In the genomic region with DNA sequence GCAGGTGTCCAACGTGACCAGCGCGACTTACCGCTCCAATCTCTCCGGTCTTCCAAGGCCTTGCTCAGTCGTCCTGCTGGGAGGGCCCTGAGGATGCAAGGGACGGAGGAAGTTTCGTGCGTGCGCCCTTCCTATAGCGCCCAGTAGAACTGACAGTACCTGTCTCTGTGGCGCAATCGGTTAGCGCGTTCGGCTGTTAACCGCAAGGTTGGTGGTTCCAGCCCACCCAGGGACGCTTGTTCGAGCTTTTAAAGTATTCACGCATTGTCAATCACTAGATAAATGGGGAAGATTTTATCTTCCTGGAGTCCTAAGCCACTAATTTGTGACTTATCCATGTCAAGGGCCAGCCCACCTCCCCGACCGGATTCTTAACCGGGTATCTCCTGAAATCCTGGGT, we compare ENCODE assay signal across 8 cellular contexts.
A peak's percentile ranks its signal among the peaks of the same experiment; 100 is the strongest.
DNase-seq lines count a peak whose midpoint lies in the region; ATAC-seq and TF ChIP-seq lines count a peak whose summit lies in the region.
"Not testable (repeated sequence)": the region's sequence is repeated elsewhere in the genome, so short reads cannot be mapped to it uniquely, and the experiment has no call there.

No MANE protein-coding gene starts in this region.

- H3K79me2 ChIP-seq in ACC112 (ENCODE audit: control insufficient read depth, insufficient read depth, low read length, unreplicated experiment) = not testable (repeated sequence)

- peak overlapping the region; percentile 6 for H3K9ac ChIP-seq in NT2/D1 (ENCODE audit: insufficient read length, low read depth)

- H3K4me3 ChIP-seq in ACC112 (ENCODE audit: low read depth, low read length) (peak overlapping the region; percentile 56), NT2/D1 (ENCODE audit: insufficient read length, low read depth) (peak overlapping the region; percentile 36), brain microvascular endothelial cell (ENCODE audit: low read depth, low read length) (peak overlapping the region; percentile 41)

- H3K4me1 ChIP-seq in ACC112 (ENCODE audit: control insufficient read depth, insufficient read depth, low read length, unreplicated experiment); NT2/D1 (ENCODE audit: insufficient read depth, insufficient read length): not testable (repeated sequence)

- not testable (repeated sequence) for TF ChIP-seq CTCF in HFFc6 (IDR thresholded peaks at IDR 0.05); brain microvascular endothelial cell (IDR thresholded peaks at IDR 0.05; ENCODE audit: low read depth, low read length, missing control alignments)

- peak overlapping the region; percentile 25 for H2AFZ ChIP-seq in ACC112 (ENCODE audit: low read length, unreplicated experiment)

- not testable (repeated sequence) for H3K36me3 ChIP-seq in ACC112 (ENCODE audit: insufficient read depth, low read length); NT2/D1 (ENCODE audit: insufficient read depth, insufficient read length, low read length); brain microvascular endothelial cell (replicated peaks)

- POLR2A ChIA-PET in naive thymus-derived CD8-positive, alpha-beta T cell (lab: Charles Lee) = not testable (repeated sequence)

- peak; percentile 78 for DNase-seq in HFFc6
- DNase-seq in NT2/D1 (ENCODE audit: low read depth, low spot score) = peak; percentile 84
- DNase-seq in activated CD4-positive, alpha-beta T cell treated with anti-CD3 and anti-CD28 coated beads, Interleukin-2, amount 50 U/mL, for 48 hours = peak; percentile 58 to 66
- DNase-seq in brain microvascular endothelial cell = peak; percentile 88
- DNase-seq in Right ventricle myocardium superior = peak; percentile 43
- peak; percentile 22 to 76 (median 60) for DNase-seq in naive thymus-derived CD8-positive, alpha-beta T cell
- peak; percentile 25 to 37 for DNase-seq in stimulated activated CD4-positive, alpha-beta T cell treated with anti-CD3 and anti-CD28 coated beads, Interleukin-2, amount 100 ng/mL, for 48 hours

- not testable (repeated sequence) for H3K9me3 ChIP-seq in NT2/D1 (ENCODE audit: insufficient read depth, low read length)

- intact Hi-C loops in Right ventricle myocardium superior (cut with DNase I) = not testable (repeated sequence)

- H3K4me1 Mint-ChIP-seq in HFFc6 (ENCODE audit: low read depth) = not testable (repeated sequence)
- peaks cover 2 to 15% (median 5%) of the 10 kb centered on the region in 4 donors for H3K4me1 Mint-ChIP-seq in naive thymus-derived CD8-positive, alpha-beta T cell

- peak overlapping the region; percentile 36; the same call in 1 of the 2 replicates for H3K27ac Mint-ChIP-seq in HFFc6
- peak overlapping the region; percentile 89 to 98 (median 94) for H3K27ac Mint-ChIP-seq in naive thymus-derived CD8-positive, alpha-beta T cell

- not testable (repeated sequence) for H3K27me3 ChIP-seq in ACC112 (ENCODE audit: insufficient read depth, low read length); NT2/D1 (ENCODE audit: insufficient read depth, insufficient read length); brain microvascular endothelial cell (replicated peaks)

- in situ Hi-C loops in brain microvascular endothelial cell (cut with HindIII; ENCODE audit: low pct_ligation_motif_present, low sequenced_read_pairs) = not testable (repeated sequence)

- peak overlapping the region; percentile 77 for H3K4me3 Mint-ChIP-seq in HFFc6
- peak overlapping the region; percentile 73 to 92 (median 86) for H3K4me3 Mint-ChIP-seq in naive thymus-derived CD8-positive, alpha-beta T cell

- H3K27me3 Mint-ChIP-seq in HFFc6 (ENCODE audit: insufficient read depth); naive thymus-derived CD8-positive, alpha-beta T cell: not testable (repeated sequence)

- not testable (repeated sequence) for H3K27ac ChIP-seq in ACC112 (ENCODE audit: low read depth, low read length); brain microvascular endothelial cell

- H3K36me3 Mint-ChIP-seq in HFFc6 (ENCODE audit: low read depth); naive thymus-derived CD8-positive, alpha-beta T cell: not testable (repeated sequence)

- ATAC-seq in Right ventricle myocardium superior (ENCODE audit: poor library complexity); naive thymus-derived CD8-positive, alpha-beta T cell: not testable (repeated sequence)

- H3K9me3 Mint-ChIP-seq in HFFc6; naive thymus-derived CD8-positive, alpha-beta T cell: not testable (repeated sequence)

Comparison
In these comparisons a context has a peak if more than half of its experiments do, and no peak if none do; other contexts are left out.
1. DNase-seq: peak in every context shown above with its lines; median percentile 88 in brain microvascular endothelial cell; 84 in NT2/D1; 78 in HFFc6; 62 in activated CD4-positive, alpha-beta T cell treated with anti-CD3 and anti-CD28 coated beads, Interleukin-2, amount 50 U/mL, for 48 hours; 60 in naive thymus-derived CD8-positive, alpha-beta T cell; 43 in Right ventricle myocardium superior; 31 in stimulated activated CD4-positive, alpha-beta T cell treated with anti-CD3 and anti-CD28 coated beads, Interleukin-2, amount 100 ng/mL, for 48 hours.